Comparison of ENCODE assay signal across 23 cellular contexts in the genomic region with DNA sequence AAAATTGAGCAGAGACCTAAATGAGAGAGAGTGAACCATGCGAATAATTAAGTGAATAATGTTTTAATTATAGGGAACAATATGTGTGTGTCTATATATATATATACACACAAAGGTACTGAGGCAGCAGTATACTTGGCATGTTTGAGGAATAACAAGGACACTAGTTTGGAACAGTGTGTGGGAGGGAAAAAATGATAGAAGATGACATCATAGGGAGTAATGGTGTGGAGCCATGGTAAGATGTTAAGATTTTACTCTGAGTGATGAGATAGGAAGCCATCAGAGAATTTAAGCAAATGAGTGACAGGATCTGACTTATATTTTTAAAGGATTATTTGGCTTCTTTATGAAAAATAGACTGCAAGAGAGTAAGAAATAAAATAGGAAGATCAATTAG. TPM values are rescaled to one million over a fixed set of nuclear protein-coding genes. Genes with fewer than 3 reads are reported as not detected.
DNase-seq lines count a peak whose midpoint lies in the region; ATAC-seq, FAIRE-seq and TF ChIP-seq lines count a peak whose summit lies in the region.
"Had no signal": no experiment of that assay in that cellular context is flagged by ENCODE, and none has a peak within 500 bp of the region (broad histone marks: within the 10 kb centered on the region; RNA-seq: fewer than 3 reads in every experiment).

No MANE protein-coding gene starts in this region.

- intact Hi-C loops in HepG2 (cut with micrococcal nuclease; ENCODE audit: unreplicated experiment) (no loop called here), right lobe of liver (cut with DNase I) (no loop called here), Caco-2 (cut with micrococcal nuclease; ENCODE audit: unreplicated experiment) (no loop called here), prostate gland (cut with DNase I) (no loop called here)

- H3K79me2 ChIP-seq in HepG2 (ENCODE audit: insufficient read depth, low read length): no peaks in the 10 kb centered on the region

- no peak overlapping the region for H3K9ac ChIP-seq in HepG2 (ENCODE audit: insufficient read depth, low read depth, low read length)
- H3K9ac ChIP-seq: BLaER1 treated with 17β-estradiol and CSF1 and Interleukin-3, amounts not matched to agents 10 nM and 100 nM had no signal

- no peaks in the 10 kb centered on the region for H3K4me1 ChIP-seq in HepG2 (ENCODE audit: insufficient read depth, low read length)
- peaks cover 0 to 6% (median 0%) of the 10 kb centered on the region in 4 donors for H3K4me1 ChIP-seq in right lobe of liver
- no peaks in the 10 kb centered on the region for H3K4me1 ChIP-seq in Caco-2
- no peaks in the 10 kb centered on the region for H3K4me1 ChIP-seq in prostate gland (replicated peaks)
- H3K4me1 ChIP-seq: BE2C; BLaER1 treated with 17β-estradiol and CSF1 and Interleukin-3, amounts not matched to agents 10 nM and 100 nM had no signal

- H3K27ac ChIP-seq in HepG2 (ENCODE audit: extremely low read length, insufficient read depth, low read length) (no peak overlapping the region), right lobe of liver (no peak overlapping the region), prostate gland (no peak overlapping the region)
- H3K27ac ChIP-seq: 22Rv1; BLaER1 treated with 17β-estradiol and CSF1 and Interleukin-3, amounts not matched to agents 10 nM and 100 nM had no signal

- no peak overlapping the region for H2AFZ ChIP-seq in HepG2 (ENCODE audit: low read length)

- H3K4me2 ChIP-seq in HepG2 (ENCODE audit: low read depth, low read length): no peak overlapping the region
- H3K4me2 ChIP-seq: BLaER1 treated with 17β-estradiol and CSF1 and Interleukin-3, amounts not matched to agents 10 nM and 100 nM had no signal

- no peak for TF ChIP-seq EP300 in HepG2 (IDR thresholded peaks at IDR 0.05; ENCODE audit: low read depth in 2 of 2, low read length in 2 of 2)
- TF ChIP-seq EP300 in HepG2 (CRISPR knock-in tag; IDR thresholded peaks at IDR 0.05; ENCODE audit: borderline replicate concordance): no peak

- CTCF ChIA-PET in HepG2 (lab: Yijun Ruan, JAX; ENCODE audit: low intra/inter-chr PET ratio, low total read pairs) (no interaction called here), Caco-2 (lab: Charles Lee) (no interaction called here)

- no peaks in the 10 kb centered on the region for H3K36me3 Mint-ChIP-seq in Caco-2 (ENCODE audit: insufficient read depth, unreplicated experiment)

- H3K4me1 Mint-ChIP-seq in Caco-2 (ENCODE audit: low read depth, unreplicated experiment): no peaks in the 10 kb centered on the region
- H3K4me1 Mint-ChIP-seq: CD14-positive monocyte had no signal

- no peak overlapping the region for H3K27ac Mint-ChIP-seq in Caco-2 (ENCODE audit: unreplicated experiment)
- H3K27ac Mint-ChIP-seq: CD14-positive monocyte; CD4-positive, alpha-beta T cell had no signal

- FAIRE-seq in HepG2 (lab: Jason Lieb, UNC): no peak
- FAIRE-seq: A204.1, G401.6, GM12892, H1 had no signal

- no TSS peak for BruUV-seq in HepG2 (replicated peaks; lab: Mats Ljungman, UMichigan)
- BruUV-seq in Caco-2 (replicated peaks; lab: Mats Ljungman, UMichigan): no TSS peak

- no peak for TF ChIP-seq RAD21 in HepG2 (CRISPR knock-in tag; IDR thresholded peaks at IDR 0.05)

- no peak for TF ChIP-seq CTCF in HepG2 (CRISPR knock-in tag; IDR thresholded peaks at IDR 0.05)
- TF ChIP-seq CTCF in right lobe of liver (IDR thresholded peaks at IDR 0.05): no peak
- TF ChIP-seq CTCF in fibroblast of pulmonary artery (IDR thresholded peaks at IDR 0.05; ENCODE audit: low read length, missing control alignments): no peak
- TF ChIP-seq CTCF in Caco-2 (IDR thresholded peaks at IDR 0.05; ENCODE audit: insufficient read depth in 1 of 2, low read depth in 1 of 2, low read length in 1 of 2, severe bottlenecking in 1 of 2, unreplicated experiment in 1 of 2): no peak
- no peak for TF ChIP-seq CTCF in prostate gland (IDR thresholded peaks at IDR 0.05)

- WGBS in HepG2 (ENCODE audit: low lambda C conversion rate): 87% methylated on average over 1 of the region's 1 CpG
- whole genome bisulfite sequencing in right lobe of liver (ENCODE audit: insufficient coverage, low coverage, low lambda C conversion rate, missing lambda C conversion rate): 83% methylated on average over 1 of the region's 1 CpG
- 93% methylated on average over 1 of the region's 1 CpG for WGBS in prostate gland

- no peak for ATAC-seq in HepG2
- ATAC-seq in right lobe of liver: no peak

- in situ Hi-C loops in HepG2 (cut with HindIII; ENCODE audit: extremely low pct_ligation_motif_present, low pct_unique_long_range_greater_than_20kb): no loop called here

- H4K20me1 ChIP-seq in HepG2 (ENCODE audit: insufficient read depth, low read length): no peaks in the 10 kb centered on the region
- H4K20me1 ChIP-seq: BLaER1 treated with 17β-estradiol and CSF1 and Interleukin-3, amounts not matched to agents 10 nM and 100 nM had no signal

- peaks cover 28% of the 10 kb centered on the region for H3K9me3 Mint-ChIP-seq in Caco-2 (ENCODE audit: unreplicated experiment)

- POLR2A ChIA-PET in HepG2 (lab: Yijun Ruan, JAX): no interaction called here
- POLR2A ChIA-PET in Caco-2 (lab: Charles Lee): no interaction called here

- H3K27me3 Mint-ChIP-seq in Caco-2 (ENCODE audit: insufficient read depth, unreplicated experiment): no peaks in the 10 kb centered on the region
- H3K27me3 Mint-ChIP-seq: CD4-positive, alpha-beta T cell had no signal

- peaks cover 15% of the 10 kb centered on the region for H3K9me3 ChIP-seq in HepG2 (ENCODE audit: low read length)
- peaks cover 0 to 5% (median 0%) of the 10 kb centered on the region in 4 donors for H3K9me3 ChIP-seq in right lobe of liver
- peaks cover 10% of the 10 kb centered on the region; the same call in 1 of the 2 replicates for H3K9me3 ChIP-seq in Caco-2
- H3K9me3 ChIP-seq in prostate gland: no peaks in the 10 kb centered on the region
- H3K9me3 ChIP-seq: BE2C had no signal

- TF ChIP-seq POLR2A in HepG2 (IDR thresholded peaks at IDR 0.05; ENCODE audit: insufficient read depth in 1 of 2, low read depth in 2 of 2, low read length in 2 of 2) (no peak), right lobe of liver (IDR thresholded peaks at IDR 0.05) (no peak), prostate gland (IDR thresholded peaks at IDR 0.05) (no peak)

- DNase-seq in HepG2 (ENCODE audit: low spot score) (no peak), right lobe of liver (no peak), amniotic epithelial cell (ENCODE audit: low read depth) (peak; percentile 30), fibroblast of pulmonary artery (ENCODE audit: low read depth) (peak; percentile 18), NCI-H1092 treated with DMSO at 0.1 percent for 48 hours (lab: John Stamatoyannopoulos, UW) (no peak), Caco-2 (no peak), activated gamma-delta T cell (lab: John Stamatoyannopoulos, UW) (no peak), prostate gland (ENCODE audit: low spot score) (no peak)
- DNase-seq: AML-193; BE2C; CD4-positive, alpha-beta T cell; COR-L47; DMS153; DND-41; H7; HCEC 1CT had no signal

- H3K4me3 Mint-ChIP-seq in Caco-2 (ENCODE audit: unreplicated experiment): no peak overlapping the region
- H3K4me3 Mint-ChIP-seq: CD14-positive monocyte; CD4-positive, alpha-beta T cell had no signal

- H3K4me3 ChIP-seq in HepG2 (replicated peaks in 1 of 3; ENCODE audit: insufficient read depth in 1 of 3, low read depth in 2 of 3, low read length in 3 of 3): no peak overlapping the region
- no peak overlapping the region for H3K4me3 ChIP-seq in right lobe of liver
- H3K4me3 ChIP-seq in fibroblast of pulmonary artery (replicated peaks; ENCODE audit: low read depth, low read length): no peak overlapping the region
- H3K4me3 ChIP-seq in Caco-2 (ENCODE audit: low read depth, low read length): no peak overlapping the region
- H3K4me3 ChIP-seq in prostate gland: no peak overlapping the region
- H3K4me3 ChIP-seq: BLaER1 treated with 17β-estradiol and CSF1 and Interleukin-3, amounts not matched to agents 10 nM and 100 nM had no signal

- H3K27me3 ChIP-seq in HepG2 (ENCODE audit: control insufficient read depth in 1 of 2, insufficient read depth in 2 of 2, low read length in 2 of 2) (no peaks in the 10 kb centered on the region), right lobe of liver (no peaks in the 10 kb centered on the region), Caco-2 (replicated peaks; ENCODE audit: control insufficient read depth, insufficient read depth, low read length) (no peaks in the 10 kb centered on the region), prostate gland (replicated peaks; ENCODE audit: insufficient read depth) (no peaks in the 10 kb centered on the region)
- H3K27me3 ChIP-seq: BE2C; BLaER1 treated with 17β-estradiol and CSF1 and Interleukin-3, amounts not matched to agents 10 nM and 100 nM had no signal

- H3K36me3 ChIP-seq in HepG2 (replicated peaks in 1 of 2; ENCODE audit: control insufficient read depth in 1 of 2, insufficient read depth in 2 of 2, low read length in 2 of 2) (no peaks in the 10 kb centered on the region), right lobe of liver (no peaks in the 10 kb centered on the region), Caco-2 (ENCODE audit: control insufficient read depth, insufficient read depth, low read length) (no peaks in the 10 kb centered on the region), prostate gland (no peaks in the 10 kb centered on the region)
- H3K36me3 ChIP-seq: BE2C had no signal

RNA-seq across cellular contexts. Expression of a gene that starts 29.1 kb away (rescaled TPM):
- total RNA-seq in HepG2 (2016; rRNA removed; fragmentation: Illumina TruSeq; extraction: Trizol): 18.3 and 24.5 TPM in 2 replicates
- 5.3 and 7.2 TPM in 2 replicates for total RNA-seq in HepG2 (2016; cell fraction: cytosol; rRNA removed; fragmentation: Illumina TruSeq; extraction: Trizol; ENCODE audit: low read depth)
- 17.2 and 21.0 TPM in 2 replicates for total RNA-seq in HepG2 (2016; cell fraction: insoluble cytoplasmic fraction; rRNA removed; fragmentation: Illumina TruSeq; extraction: Trizol)
- 11.5 and 16.6 TPM in 2 replicates for total RNA-seq in HepG2 (2016; cell fraction: membrane; rRNA removed; fragmentation: Illumina TruSeq; extraction: Trizol)
- total RNA-seq in HepG2 (2016; cell fraction: nucleus; rRNA removed; fragmentation: Illumina TruSeq; extraction: Trizol): 20.8 and 21.6 TPM in 2 replicates
- polyA plus RNA-seq in HepG2 (2011; rRNA removed): 10.8 and 12.7 TPM in 2 replicates
- polyA plus RNA-seq in HepG2 (2011; cell fraction: cytosol; rRNA removed): 4.0 and 4.8 TPM in 2 replicates
- 4.9 and 5.5 TPM in 2 replicates for polyA plus RNA-seq in HepG2 (2011; cell fraction: nucleus; rRNA removed)
- polyA plus RNA-seq in HepG2 (2012): 9.3 and 15.0 TPM in 2 replicates
- polyA plus RNA-seq in HepG2 (2016; cell fraction: cytosol; fragmentation: Illumina TruSeq; extraction: Trizol; ENCODE audit: low read depth): 6.5 and 8.6 TPM in 2 replicates
- polyA plus RNA-seq in HepG2 (2016; cell fraction: insoluble cytoplasmic fraction; fragmentation: Illumina TruSeq; extraction: Trizol; ENCODE audit: low read depth): 26.5 and 29.3 TPM in 2 replicates
- polyA plus RNA-seq in HepG2 (2016; cell fraction: membrane; fragmentation: Illumina TruSeq; extraction: Trizol; ENCODE audit: low read depth): 11.4 and 12.4 TPM in 2 replicates
- 25.9 and 26.6 TPM in 2 replicates for polyA plus RNA-seq in HepG2 (2016; cell fraction: nucleus; fragmentation: Illumina TruSeq; extraction: Trizol; ENCODE audit: insufficient read depth, low read depth)
- polyA minus RNA-seq in HepG2 (2011; rRNA and poly(A)+ RNA removed; ENCODE audit: low replicate concordance): 2.7 and 13.7 TPM in 2 replicates
- 4.5 and 5.2 TPM in 2 replicates for polyA minus RNA-seq in HepG2 (2011; cell fraction: cytosol; rRNA and poly(A)+ RNA removed)
- polyA minus RNA-seq in HepG2 (2011; cell fraction: nucleus; rRNA and poly(A)+ RNA removed): 39.1 and 39.8 TPM in 2 replicates
- total RNA-seq in right lobe of liver: 10 to 100 TPM in 2 of 6 experiments, 1 to 10 TPM in 4; 7.5 to 11.7 (median 8.9) TPM
- 11.9 and 14.4 TPM in 2 replicates for total RNA-seq in Caco-2 (2022)
- total RNA-seq in prostate gland: 10 to 100 TPM; 16.6 to 21.1 TPM

RNA-seq across cellular contexts. Expression of a gene that starts 29.4 kb away (rescaled TPM):
- total RNA-seq in HepG2 (2016; rRNA removed; fragmentation: Illumina TruSeq; extraction: Trizol): 2.3 and 2.6 TPM in 2 replicates
- 0.53 and 1.3 TPM in 2 replicates for total RNA-seq in HepG2 (2016; cell fraction: cytosol; rRNA removed; fragmentation: Illumina TruSeq; extraction: Trizol; ENCODE audit: low read depth)
- total RNA-seq in HepG2 (2016; cell fraction: insoluble cytoplasmic fraction; rRNA removed; fragmentation: Illumina TruSeq; extraction: Trizol): 2.0 and 3.1 TPM in 2 replicates
- total RNA-seq in HepG2 (2016; cell fraction: membrane; rRNA removed; fragmentation: Illumina TruSeq; extraction: Trizol): 1.0 and 1.2 TPM in 2 replicates
- total RNA-seq in HepG2 (2016; cell fraction: nucleus; rRNA removed; fragmentation: Illumina TruSeq; extraction: Trizol): 2.3 and 2.5 TPM in 2 replicates
- 1.1 and 1.9 TPM in 2 replicates for polyA plus RNA-seq in HepG2 (2011; rRNA removed)
- polyA plus RNA-seq in HepG2 (2011; cell fraction: cytosol; rRNA removed): 0.75 and 1.2 TPM in 2 replicates
- 0.99 and 1.2 TPM in 2 replicates for polyA plus RNA-seq in HepG2 (2011; cell fraction: nucleus; rRNA removed)
- polyA plus RNA-seq in HepG2 (2012): 2.0 and 2.3 TPM in 2 replicates
- polyA plus RNA-seq in HepG2 (2016; cell fraction: cytosol; fragmentation: Illumina TruSeq; extraction: Trizol; ENCODE audit: low read depth): 0.62 and 0.71 TPM in 2 replicates
- polyA plus RNA-seq in HepG2 (2016; cell fraction: insoluble cytoplasmic fraction; fragmentation: Illumina TruSeq; extraction: Trizol; ENCODE audit: low read depth): 2.3 and 2.6 TPM in 2 replicates
- polyA plus RNA-seq in HepG2 (2016; cell fraction: membrane; fragmentation: Illumina TruSeq; extraction: Trizol; ENCODE audit: low read depth): 0.59 and 1.5 TPM in 2 replicates
- polyA plus RNA-seq in HepG2 (2016; cell fraction: nucleus; fragmentation: Illumina TruSeq; extraction: Trizol; ENCODE audit: insufficient read depth, low read depth): 1.7 and 2.5 TPM in 2 replicates
- 1.7 and 2.2 TPM in 2 replicates for polyA minus RNA-seq in HepG2 (2011; rRNA and poly(A)+ RNA removed; ENCODE audit: low replicate concordance)
- 0.89 and 1.4 TPM in 2 replicates for polyA minus RNA-seq in HepG2 (2011; cell fraction: cytosol; rRNA and poly(A)+ RNA removed)
- polyA minus RNA-seq in HepG2 (2011; cell fraction: nucleus; rRNA and poly(A)+ RNA removed): 5.4 and 7.5 TPM in 2 replicates
- 1 to 10 TPM; 1.3 to 3.2 (median 2.0) TPM for total RNA-seq in right lobe of liver
- total RNA-seq in Caco-2 (2022): 1.1 and 2.3 TPM in 2 replicates
- total RNA-seq in prostate gland: 10 to 100 TPM in 1 of 2 donors, 1 to 10 TPM in 1; 8.3 to 12.9 TPM

Comparison
In these comparisons a context has a peak if more than half of its experiments do, and no peak if none do; other contexts are left out.
1. DNase-seq: peak in amniotic epithelial cell (single experiment) and fibroblast of pulmonary artery (single experiment); none in HepG2 (single experiment), right lobe of liver (0 of 3), NCI-H1092 treated with DMSO at 0.1 percent for 48 hours (single experiment), Caco-2 (0 of 2), activated gamma-delta T cell (single experiment) and prostate gland (single experiment).